Comparison of ENCODE assay signal across 21 cellular contexts in genomic region chr1:201053155-201053860, GRCh38. TPM values are rescaled to one million over a fixed set of nuclear protein-coding genes. Genes with fewer than 3 reads are reported as not detected.
DNase-seq lines count a peak whose midpoint lies in the region; ATAC-seq and TF ChIP-seq lines count a peak whose summit lies in the region.
"Had no signal": no experiment of that assay in that cellular context is flagged by ENCODE, and none has a peak within 500 bp of the region (broad histone marks: within the 10 kb centered on the region; RNA-seq: fewer than 3 reads in every experiment).

No MANE protein-coding gene starts in this region.

- BruUV-seq in MCF 10A (replicated peaks; lab: Mats Ljungman, UMichigan) (no TSS peak), mammary epithelial cell (replicated peaks; lab: Mats Ljungman, UMichigan) (no TSS peak)

- POLR2A ChIA-PET in MCF 10A (lab: Yijun Ruan, JAX): interaction anchor here (0.6 kb wide), 1 partner anchor 32 kb away, joined by 3 read pairs; no protein-coding TSS in a partner anchor

- H4K20me1 ChIP-seq in mammary epithelial cell (ENCODE audit: insufficient read depth, low read length) (no peaks in the 10 kb centered on the region), Karpas-422 (ENCODE audit: insufficient read depth, low read depth, low read length) (no peaks in the 10 kb centered on the region; the same call in 1 of the 2 replicates), osteoblast (ENCODE audit: insufficient read depth, low read length) (no peaks in the 10 kb centered on the region)

- no peaks in the 10 kb centered on the region for H3K9me3 ChIP-seq in mammary epithelial cell (replicated peaks; ENCODE audit: insufficient read depth, low read length)
- H3K9me3 ChIP-seq in Karpas-422 (ENCODE audit: low read length): no peaks in the 10 kb centered on the region
- H3K9me3 ChIP-seq in osteoblast (ENCODE audit: low read depth, low read length): no peaks in the 10 kb centered on the region
- H3K9me3 ChIP-seq: colonic mucosa, HAP-1, ovary, vagina had no signal

- H3K79me2 ChIP-seq in mammary epithelial cell (ENCODE audit: insufficient read depth, low read length) (no peaks in the 10 kb centered on the region), Karpas-422 (ENCODE audit: low read length) (no peaks in the 10 kb centered on the region), osteoblast (ENCODE audit: insufficient read depth, low read length) (no peaks in the 10 kb centered on the region)

- no peak overlapping the region for H3K27ac Mint-ChIP-seq in MCF 10A (ENCODE audit: low read depth, unreplicated experiment)
- H3K27ac Mint-ChIP-seq in activated naive CD8-positive, alpha-beta T cell treated with anti-CD3 and anti-CD28 coated beads for 36 hours: no peak overlapping the region

- H3K27me3 ChIP-seq in mammary epithelial cell (ENCODE audit: insufficient read depth, low read length) (peaks cover 5% of the 10 kb centered on the region), Karpas-422 (ENCODE audit: low read length) (no peaks in the 10 kb centered on the region), osteoblast (ENCODE audit: insufficient read depth, low read length) (peaks cover 42% of the 10 kb centered on the region)
- H3K27me3 ChIP-seq: colonic mucosa, ovary, vagina had no signal

- ATAC-seq in GM18520 (IDR thresholded peaks at IDR 0.05; ENCODE audit: unreplicated experiment) (no peak), HG03280 (IDR thresholded peaks at IDR 0.05; ENCODE audit: unreplicated experiment) (no peak)
- ATAC-seq: left lobe of liver had no signal

- no peak overlapping the region for H3K4me3 ChIP-seq in mammary epithelial cell (replicated peaks in 1 of 3; ENCODE audit: insufficient read depth in 1 of 3, low read depth in 2 of 3, low read length in 3 of 3)
- H3K4me3 ChIP-seq in Karpas-422 (ENCODE audit: low read length): no peak overlapping the region
- H3K4me3 ChIP-seq in osteoblast (ENCODE audit: insufficient read depth, low read length): no peak overlapping the region
- H3K4me3 ChIP-seq: colonic mucosa, HAP-1, ovary, vagina had no signal

- no peak overlapping the region for H3K4me3 Mint-ChIP-seq in MCF 10A (ENCODE audit: unreplicated experiment)
- H3K4me3 Mint-ChIP-seq in activated naive CD8-positive, alpha-beta T cell treated with anti-CD3 and anti-CD28 coated beads for 36 hours: no peak overlapping the region
- H3K4me3 Mint-ChIP-seq: CD8-positive, alpha-beta memory T cell had no signal

- intact Hi-C loops in MCF 10A (cut with micrococcal nuclease): no loop called here
- intact Hi-C loops in mammary epithelial cell (cut with micrococcal nuclease): no loop called here

- no peak for DNase-seq in MCF 10A (ENCODE audit: unreplicated experiment)
- DNase-seq in mammary epithelial cell: no peak
- peak; percentile 47 for DNase-seq in Karpas-422
- peak; percentile 8 for DNase-seq in activated naive CD8-positive, alpha-beta T cell treated with anti-CD3 and anti-CD28 coated beads for 36 hours
- DNase-seq in osteoblast (ENCODE audit: insufficient read length, low spot score, missing footprints): peak; percentile 57
- DNase-seq in GDM1 (lab: John Stamatoyannopoulos, UW): no peak
- DNase-seq: activated CD4-positive, alpha-beta T cell treated with anti-CD3 and anti-CD28 coated beads for 4 hours; activated naive CD4-positive, alpha-beta T cell; colonic mucosa; NCI-H187; ovary had no signal

- no peak overlapping the region for H2AFZ ChIP-seq in mammary epithelial cell (ENCODE audit: low read depth, low read length)
- H2AFZ ChIP-seq in Karpas-422 (ENCODE audit: low read length): no peak overlapping the region
- no peak overlapping the region for H2AFZ ChIP-seq in osteoblast (ENCODE audit: low read length)

- peaks cover 65% of the 10 kb centered on the region for H3K27me3 Mint-ChIP-seq in MCF 10A (ENCODE audit: insufficient read depth, unreplicated experiment)
- H3K27me3 Mint-ChIP-seq in activated naive CD8-positive, alpha-beta T cell treated with anti-CD3 and anti-CD28 coated beads for 36 hours: no peaks in the 10 kb centered on the region
- H3K27me3 Mint-ChIP-seq: CD8-positive, alpha-beta memory T cell had no signal

- no peaks in the 10 kb centered on the region for H3K4me1 Mint-ChIP-seq in MCF 10A (ENCODE audit: insufficient read depth, unreplicated experiment)
- H3K4me1 Mint-ChIP-seq in activated naive CD8-positive, alpha-beta T cell treated with anti-CD3 and anti-CD28 coated beads for 36 hours: peaks cover 9% of the 10 kb centered on the region

- H3K4me1 ChIP-seq in mammary epithelial cell (ENCODE audit: insufficient read depth, low read length) (no peaks in the 10 kb centered on the region), Karpas-422 (ENCODE audit: low read length) (peaks cover 31% of the 10 kb centered on the region), osteoblast (ENCODE audit: insufficient read depth, low read length) (peaks cover 7% of the 10 kb centered on the region)
- H3K4me1 ChIP-seq: colonic mucosa, HAP-1, vagina had no signal

- in situ Hi-C loops in mammary epithelial cell (cut with MboI; ENCODE audit: low sequenced_read_pairs in 2 of 2): no loop called here

- 80% methylated on average over 10 of the region's 22 CpGs for WGBS in mammary epithelial cell (ENCODE audit: low coverage, missing lambda C conversion rate)

- dilution Hi-C loops in mammary epithelial cell (cut with HindIII; ENCODE audit: low sequenced_read_pairs): no loop called here

- H3K9ac ChIP-seq in mammary epithelial cell (ENCODE audit: insufficient read depth, low read length) (no peak overlapping the region), Karpas-422 (ENCODE audit: low read length) (no peak overlapping the region)

- H3K4me2 ChIP-seq in mammary epithelial cell (ENCODE audit: insufficient read depth, low read depth, low read length): no peak overlapping the region
- H3K4me2 ChIP-seq in Karpas-422 (ENCODE audit: low read depth, low read length, poor library complexity, severe bottlenecking): no peak overlapping the region
- H3K4me2 ChIP-seq in osteoblast (ENCODE audit: insufficient read depth, low read length): no peak overlapping the region

- no peaks in the 10 kb centered on the region for H3K9me2 ChIP-seq in Karpas-422 (replicated peaks; ENCODE audit: insufficient read depth, low read length)

- CTCF ChIA-PET in MCF 10A (lab: Yijun Ruan, JAX): interaction anchor here (1.1 to 3.6 kb wide), 3 partner anchors 10 to 216 kb away, joined by 3 to 27 read pairs (median 4); no protein-coding TSS in a partner anchor
- CTCF ChIA-PET in mammary epithelial cell (lab: Charles Lee; ENCODE audit: low non-redundant PET): no interaction called here

- H3K9me3 Mint-ChIP-seq in MCF 10A (ENCODE audit: unreplicated experiment): no peaks in the 10 kb centered on the region
- no peaks in the 10 kb centered on the region for H3K9me3 Mint-ChIP-seq in activated naive CD8-positive, alpha-beta T cell treated with anti-CD3 and anti-CD28 coated beads for 36 hours
- H3K9me3 Mint-ChIP-seq: CD8-positive, alpha-beta memory T cell had no signal

- no peak overlapping the region for H3K27ac ChIP-seq in mammary epithelial cell (ENCODE audit: insufficient read depth, low read depth, low read length)
- no peak overlapping the region for H3K27ac ChIP-seq in Karpas-422 (ENCODE audit: low read length)
- no peak overlapping the region for H3K27ac ChIP-seq in osteoblast (ENCODE audit: low read depth, low read length)
- H3K27ac ChIP-seq: colonic mucosa, ovary, vagina had no signal

- H3K36me3 Mint-ChIP-seq in MCF 10A (ENCODE audit: insufficient read depth, unreplicated experiment): no peaks in the 10 kb centered on the region
- no peaks in the 10 kb centered on the region for H3K36me3 Mint-ChIP-seq in activated naive CD8-positive, alpha-beta T cell treated with anti-CD3 and anti-CD28 coated beads for 36 hours
- H3K36me3 Mint-ChIP-seq: CD8-positive, alpha-beta memory T cell had no signal

- TF ChIP-seq CTCF in MCF 10A (IDR thresholded peaks at IDR 0.05; ENCODE audit: unreplicated experiment) (peak; percentile 22), mammary epithelial cell (conservative IDR thresholded peaks at IDR 0.05 in 1 of 2, IDR thresholded peaks at IDR 0.05 in 1 of 2; ENCODE audit: extremely low read depth in 1 of 2, insufficient read depth in 1 of 2, low read depth in 1 of 2, low read length in 2 of 2) (no peak), osteoblast (IDR thresholded peaks at IDR 0.05; ENCODE audit: extremely low read depth, low read depth, low read length) (no peak)

- H3K36me3 ChIP-seq in mammary epithelial cell (ENCODE audit: insufficient read depth, low read length) (no peaks in the 10 kb centered on the region), Karpas-422 (ENCODE audit: insufficient read depth, low read length) (no peaks in the 10 kb centered on the region), osteoblast (ENCODE audit: insufficient read depth, low read length) (no peaks in the 10 kb centered on the region)
- H3K36me3 ChIP-seq: colonic mucosa, HAP-1, ovary, vagina had no signal

RNA-seq across cellular contexts. Expression of gene KIF21B, which starts 29.8 kb away (rescaled TPM):
- total RNA-seq in MCF 10A (2022): 9.5 and 12.7 TPM in 2 replicates
- total RNA-seq in mammary epithelial cell: under 1 TPM; 0.33 to 0.78 TPM
- 0.12 TPM for polyA plus RNA-seq in mammary epithelial cell
- 0.62 TPM for polyA minus RNA-seq in mammary epithelial cell
- 0.22 TPM in 2 replicates for total RNA-seq in Karpas-422 (2014; rRNA removed; shearing (Covaris generic); ENCODE audit: low replicate concordance)
- 10 to 100 TPM; 55.7 to 56.2 TPM for total RNA-seq in activated naive CD8-positive, alpha-beta T cell treated with anti-CD3 and anti-CD28 coated beads for 36 hours
- total RNA-seq in osteoblast: under 0.01 TPM in 2 replicates

RNA-seq across cellular contexts. Expression of gene CACNA1S, which starts 58.9 kb away (rescaled TPM):
- not detected in 2 replicates for total RNA-seq in MCF 10A (2022)
- total RNA-seq in mammary epithelial cell: not detected
- polyA plus RNA-seq in mammary epithelial cell: not detected
- not detected for polyA minus RNA-seq in mammary epithelial cell
- total RNA-seq in Karpas-422 (2014; rRNA removed; shearing (Covaris generic); ENCODE audit: low replicate concordance): not detected in 2 replicates
- total RNA-seq in activated naive CD8-positive, alpha-beta T cell treated with anti-CD3 and anti-CD28 coated beads for 36 hours: not detected
- not detected in 2 replicates for total RNA-seq in osteoblast
- total RNA-seq: CD8-positive, alpha-beta memory T cell; colonic mucosa; fibroblast of villous mesenchyme; left lobe of liver; NCI-H460; SK-MEL-5; subcutaneous adipose tissue; vagina had no signal
- polyA plus RNA-seq: CD8-positive, alpha-beta memory T cell had no signal

Comparison
In these comparisons a context has a peak if more than half of its experiments do, and no peak if none do; other contexts are left out.
1. DNase-seq: peak in Karpas-422 (single experiment), activated naive CD8-positive, alpha-beta T cell treated with anti-CD3 and anti-CD28 coated beads for 36 hours (single experiment) and osteoblast (single experiment); none in MCF 10A (single experiment), mammary epithelial cell (single experiment) and GDM1 (single experiment).